Comparison of ENCODE assay signal across 12 cellular contexts in the genomic region with DNA sequence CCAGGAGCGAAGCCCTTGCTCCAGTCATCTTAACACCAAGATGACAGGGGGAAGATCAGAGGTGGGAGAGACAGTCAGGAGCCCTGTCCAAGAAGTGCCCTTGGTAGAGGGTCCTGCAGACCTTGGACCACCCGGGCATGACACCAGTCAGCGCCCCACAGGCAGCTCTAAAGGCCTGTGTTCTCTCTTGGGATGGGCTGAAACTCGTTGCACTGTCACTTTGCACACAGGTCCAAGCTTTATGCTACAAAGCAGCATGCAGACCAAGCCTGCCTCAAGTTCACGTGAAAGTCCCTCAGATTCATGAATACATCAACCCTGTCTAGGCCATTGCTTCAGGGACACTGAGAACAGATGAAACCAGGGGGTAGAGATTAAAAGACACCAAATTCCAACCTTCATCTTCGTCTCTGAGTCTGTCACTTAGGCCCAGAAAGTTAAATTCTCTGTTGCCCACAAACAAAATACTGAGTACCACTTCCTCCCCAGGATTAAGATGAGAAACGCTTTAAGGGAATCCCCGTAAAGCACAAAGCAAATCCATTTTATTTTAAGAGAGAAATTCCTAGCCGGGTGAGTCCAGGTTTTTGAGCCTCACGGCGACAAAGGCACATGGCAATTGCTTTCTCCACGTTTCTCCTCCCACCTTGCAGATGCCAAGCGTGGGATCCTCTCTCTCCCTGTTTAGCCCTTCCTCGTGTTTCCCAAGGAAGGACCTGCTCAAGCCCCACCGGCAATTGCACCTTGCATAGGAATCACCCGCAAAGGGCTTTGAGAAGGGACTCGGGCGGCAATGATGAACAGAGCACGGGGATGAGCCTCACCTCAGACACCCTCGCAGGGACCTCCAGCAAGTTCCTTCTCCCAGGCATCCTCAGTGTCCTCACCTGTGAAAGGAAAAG.
DNase-seq lines count a peak whose midpoint lies in the region; ATAC-seq, FAIRE-seq and TF ChIP-seq lines count a peak whose summit lies in the region.
"Had no signal": no experiment of that assay in that cellular context is flagged by ENCODE, and none has a peak within 500 bp of the region (broad histone marks: within the 10 kb centered on the region; RNA-seq: fewer than 3 reads in every experiment).

No MANE protein-coding gene starts in this region.

- peaks cover 18% of the 10 kb centered on the region for H3F3A ChIP-seq in smooth muscle cell (ENCODE audit: low read depth)

- H3K9me3 ChIP-seq in astrocyte (ENCODE audit: insufficient read depth, low read depth, low read length) = no peaks in the 10 kb centered on the region
- H3K9me3 ChIP-seq in right cardiac atrium (ENCODE audit: control insufficient read depth, low read length) = no peaks in the 10 kb centered on the region
- no peaks in the 10 kb centered on the region for H3K9me3 ChIP-seq in smooth muscle cell (replicated peaks; ENCODE audit: low read depth)

- H3K27ac ChIP-seq in astrocyte (ENCODE audit: low read depth, low read length) (peak overlapping the region; percentile 16), right cardiac atrium (ENCODE audit: low read length) (no peak overlapping the region), smooth muscle cell (ENCODE audit: low read depth) (no peak overlapping the region)

- no peaks in the 10 kb centered on the region for H3K27me3 ChIP-seq in astrocyte (ENCODE audit: insufficient read depth, low read length)
- no peaks in the 10 kb centered on the region for H3K27me3 ChIP-seq in right cardiac atrium (ENCODE audit: control insufficient read depth, insufficient read depth)
- H3K27me3 ChIP-seq in smooth muscle cell (ENCODE audit: low read depth) = no peaks in the 10 kb centered on the region

- no peak overlapping the region for H3K4me3 ChIP-seq in astrocyte (ENCODE audit: insufficient read depth, low read depth, low read length)
- H3K4me3 ChIP-seq in right cardiac atrium (ENCODE audit: low read length) = no peak overlapping the region
- H3K4me3 ChIP-seq in smooth muscle cell = no peak overlapping the region

- no peak for FAIRE-seq in astrocyte (lab: Jason Lieb, UNC)

- no peaks in the 10 kb centered on the region for H3K79me2 ChIP-seq in astrocyte (ENCODE audit: insufficient read depth, low read length)
- no peaks in the 10 kb centered on the region for H3K79me2 ChIP-seq in smooth muscle cell (ENCODE audit: low read depth)

- H3K36me3 ChIP-seq in astrocyte (ENCODE audit: insufficient read depth, low read length) (no peaks in the 10 kb centered on the region), smooth muscle cell (ENCODE audit: low read depth) (no peaks in the 10 kb centered on the region)

- H3K9ac ChIP-seq in astrocyte (ENCODE audit: low read length) (no peak overlapping the region), smooth muscle cell (ENCODE audit: low read depth) (no peak overlapping the region)

- intact Hi-C loops in right cardiac atrium (cut with DNase I) = no loop called here

- ATAC-seq in GM18511 (IDR thresholded peaks at IDR 0.05; ENCODE audit: unreplicated experiment) = peak; percentile 22
- peak; percentile 12 for ATAC-seq in GM21390 (IDR thresholded peaks at IDR 0.05; ENCODE audit: unreplicated experiment)
- peak; percentile 17 for ATAC-seq in HG03039 (IDR thresholded peaks at IDR 0.05; ENCODE audit: unreplicated experiment)
- no peak for ATAC-seq in right cardiac atrium
- ATAC-seq: SK-N-SH treated with all-trans-retinoic acid at 6 μM for 48 hours had no signal

- no peak overlapping the region for H2AFZ ChIP-seq in astrocyte (ENCODE audit: low read depth, low read length)
- H2AFZ ChIP-seq in smooth muscle cell (ENCODE audit: low read depth) = no peak overlapping the region

- peaks cover 29% of the 10 kb centered on the region for H3K4me1 Mint-ChIP-seq in astrocyte (ENCODE audit: low read depth, unreplicated experiment)

- no peak for TF ChIP-seq CTCF in astrocyte (IDR thresholded peaks at IDR 0.05; ENCODE audit: insufficient read depth, low read depth, low read length)
- no peak for TF ChIP-seq CTCF in smooth muscle cell (IDR thresholded peaks at IDR 0.05; ENCODE audit: borderline replicate concordance, insufficient read depth, poor library complexity, severe bottlenecking)

- no peak overlapping the region for H3K27ac Mint-ChIP-seq in astrocyte (ENCODE audit: unreplicated experiment)

- H3K36me3 Mint-ChIP-seq in astrocyte (ENCODE audit: low read depth, unreplicated experiment) = no peaks in the 10 kb centered on the region

- 94% methylated on average over 20 of the region's 20 CpGs for WGBS in right cardiac atrium
- 74% methylated on average over 20 of the region's 20 CpGs for WGBS in smooth muscle cell (ENCODE audit: low lambda C conversion rate)

- peaks cover 7% of the 10 kb centered on the region for H3K9me3 Mint-ChIP-seq in astrocyte (ENCODE audit: unreplicated experiment)

- H3K4me2 ChIP-seq in astrocyte (ENCODE audit: low read length) = peak overlapping the region; percentile 28
- no peak overlapping the region for H3K4me2 ChIP-seq in smooth muscle cell

- H3K4me3 Mint-ChIP-seq in astrocyte (ENCODE audit: unreplicated experiment) = no peak overlapping the region

- H3K27me3 Mint-ChIP-seq in astrocyte (ENCODE audit: low read depth, unreplicated experiment) = peaks cover 18% of the 10 kb centered on the region

- DNase-seq in astrocyte (ENCODE audit: low read depth) = no peak
- DNase-seq in SHP77 treated with DMSO at 0.1 percent for 48 hours (lab: John Stamatoyannopoulos, UW) = no peak
- DNase-seq in right cardiac atrium = no peak
- no peak for DNase-seq in smooth muscle cell (lab: John Stamatoyannopoulos, UW; ENCODE audit: unreplicated experiment)
- DNase-seq in GM19240 (ENCODE audit: insufficient read length, low spot score) = no peak
- DNase-seq: activated CD4-positive, alpha-beta T cell treated with anti-CD3 and anti-CD28 coated beads, Interleukin-2, amount 50 U/mL, for 1 hour; mesendoderm; NCI-H524 treated with DMSO at 0.1 percent for 48 hours had no signal

- peaks cover 17% of the 10 kb centered on the region for H3K4me1 ChIP-seq in astrocyte (ENCODE audit: insufficient read depth, low read length)
- no peaks in the 10 kb centered on the region for H3K4me1 ChIP-seq in right cardiac atrium (ENCODE audit: control insufficient read depth, insufficient read depth, low read length)
- H3K4me1 ChIP-seq in smooth muscle cell (ENCODE audit: low read depth) = peaks cover 10% of the 10 kb centered on the region

- H4K20me1 ChIP-seq in astrocyte (ENCODE audit: insufficient read depth, low read length) (no peaks in the 10 kb centered on the region), smooth muscle cell (ENCODE audit: low read depth) (no peaks in the 10 kb centered on the region)

Comparison
In these comparisons a context has a peak if more than half of its experiments do, and no peak if none do; other contexts are left out.
1. ATAC-seq: peak in GM18511 (single experiment), GM21390 (single experiment) and HG03039 (single experiment); none in right cardiac atrium (0 of 2).